In the genomic region with DNA sequence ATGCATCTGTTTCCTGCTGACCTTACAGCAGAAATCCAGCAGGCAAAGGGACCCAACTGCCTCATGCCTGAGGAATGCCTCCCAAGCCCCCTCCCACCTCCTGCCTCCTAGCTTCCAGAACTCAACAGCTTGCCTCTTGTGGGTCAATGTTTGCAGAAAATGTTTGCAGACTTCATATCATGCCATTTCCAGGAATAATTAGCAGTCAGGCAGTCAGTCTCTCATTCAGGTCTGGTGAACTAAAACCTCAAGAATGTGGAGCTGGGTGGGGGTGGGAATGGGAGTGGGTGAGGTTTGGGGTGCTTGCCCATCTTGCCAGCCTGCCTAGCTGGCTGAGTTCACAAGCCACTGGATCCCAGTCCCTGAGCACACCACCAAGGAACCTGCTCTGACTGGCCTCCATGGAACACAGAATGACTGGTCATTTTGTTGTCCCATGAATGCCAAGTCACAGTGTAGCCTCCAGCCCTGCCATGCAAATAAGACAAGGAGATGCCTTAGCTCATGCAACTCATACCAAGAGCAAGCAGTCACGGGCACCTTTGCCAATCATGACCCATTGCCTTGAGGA, we compare ENCODE assay signal across 10 cellular contexts. TPM values are rescaled to one million over a fixed set of nuclear protein-coding genes. Genes with fewer than 3 reads are reported as not detected.
DNase-seq lines count a peak whose midpoint lies in the region; ATAC-seq and TF ChIP-seq lines count a peak whose summit lies in the region.
"Had no signal": no experiment of that assay in that cellular context is flagged by ENCODE, and none has a peak within 500 bp of the region (broad histone marks: within the 10 kb centered on the region; RNA-seq: fewer than 3 reads in every experiment).

No MANE protein-coding gene starts in this region.

- H3K9me3 ChIP-seq in HUES6 (ENCODE audit: control insufficient read depth, insufficient read depth, low read depth, low read length): no peaks in the 10 kb centered on the region
- H3K9me3 ChIP-seq in breast epithelium: no peaks in the 10 kb centered on the region
- no peaks in the 10 kb centered on the region for H3K9me3 ChIP-seq in lung (ENCODE audit: control insufficient read depth in 2 of 2, insufficient read depth in 1 of 2, low read length in 1 of 2)
- H3K9me3 ChIP-seq: vagina had no signal

- ATAC-seq in lung (ENCODE audit: insufficient read depth, low FRiP score): peak; percentile 78
- no peak for ATAC-seq in GM19324 (IDR thresholded peaks at IDR 0.05; ENCODE audit: low FRiP score, unreplicated experiment)

- no peak overlapping the region; the same call in 1 of the 2 replicates for H3K27ac ChIP-seq in HUES6 (ENCODE audit: low read depth, low read length)
- H3K27ac ChIP-seq in breast epithelium: no peak overlapping the region
- H3K27ac ChIP-seq in lung (ENCODE audit: low read depth in 1 of 2, low read length in 1 of 2): peak overlapping the region in 1 of 2 donors; percentile 44

- DNase-seq in BJ (ENCODE audit: low read depth) (peak; percentile 52), breast epithelium (ENCODE audit: low spot score in 2 of 2) (peak; percentile 41 to 51), lung (ENCODE audit: low spot score) (peak; percentile 69), COLO668 (lab: John Stamatoyannopoulos, UW; ENCODE audit: unreplicated experiment) (no peak), posterior vena cava (ENCODE audit: low spot score) (no peak), activated gamma-delta T cell treated with Interleukin-2 at 50 U/mL for 16 hours (no peak)

- intact Hi-C loops in breast epithelium (cut with DNase I; ENCODE audit: low total_unique reads) (no loop called here), posterior vena cava (cut with DNase I) (no loop called here)

- H3K27me3 ChIP-seq in BJ (ENCODE audit: control insufficient read depth, insufficient read depth, low read length) (no peaks in the 10 kb centered on the region), HUES6 (ENCODE audit: control insufficient read depth, insufficient read depth, low read length) (peaks cover 9% of the 10 kb centered on the region; the same call in 1 of the 2 replicates), breast epithelium (peaks cover 0 to 36% of the 10 kb centered on the region in 2 donors), lung (ENCODE audit: control insufficient read depth, insufficient read depth) (no peaks in the 10 kb centered on the region)
- H3K27me3 ChIP-seq: vagina had no signal

- CTCF ChIA-PET in BJ (lab: Yijun Ruan, JAX): interaction anchor here (1.0 kb wide), 1 partner anchor 144 kb away, joined by 4 read pairs; no protein-coding TSS in a partner anchor

- peak overlapping the region; percentile 8 for H3K9ac ChIP-seq in HUES6 (ENCODE audit: low read length)

- H3K4me3 ChIP-seq in BJ (ENCODE audit: low read depth, low read length) (no peak overlapping the region), HUES6 (ENCODE audit: low read depth, low read length) (no peak overlapping the region), breast epithelium (no peak overlapping the region), lung (no peak overlapping the region)
- H3K4me3 ChIP-seq: vagina had no signal

- TF ChIP-seq CTCF in BJ (IDR thresholded peaks at IDR 0.05; ENCODE audit: insufficient read depth, low read depth, low read length) (no peak), breast epithelium (IDR thresholded peaks at IDR 0.05) (no peak), lung (IDR thresholded peaks at IDR 0.05; ENCODE audit: control extremely low read depth, extremely low read depth) (no peak)

- POLR2A ChIA-PET in BJ (lab: Charles Lee): interaction anchor here (0.6 to 1.6 kb wide), 2 partner anchors 17 to 39 kb away, joined by 3 to 5 read pairs; no protein-coding TSS in a partner anchor

- H3K36me3 ChIP-seq in BJ (ENCODE audit: control insufficient read depth, insufficient read depth, low read length) (no peaks in the 10 kb centered on the region), HUES6 (ENCODE audit: control insufficient read depth, insufficient read depth, low read length) (no peaks in the 10 kb centered on the region), breast epithelium (no peaks in the 10 kb centered on the region), lung (ENCODE audit: control insufficient read depth in 2 of 2, insufficient read depth in 2 of 2, low read length in 2 of 2) (no peaks in the 10 kb centered on the region)
- H3K36me3 ChIP-seq: vagina had no signal

- WGBS in lung, 2 donors: 44 to 80% methylated on average over 1 of the region's 1 CpG

- peaks cover 18% of the 10 kb centered on the region for H3K4me1 ChIP-seq in HUES6 (ENCODE audit: control insufficient read depth, insufficient read depth, low read length)
- H3K4me1 ChIP-seq in breast epithelium: no peaks in the 10 kb centered on the region
- H3K4me1 ChIP-seq in lung (ENCODE audit: control insufficient read depth in 2 of 2, insufficient read depth in 2 of 2, low read length in 2 of 2): no peaks in the 10 kb centered on the region
- H3K4me1 ChIP-seq: vagina had no signal

- no peak for TF ChIP-seq POLR2A in breast epithelium (IDR thresholded peaks at IDR 0.05)

RNA-seq across cellular contexts. Expression of gene PLAC1, which starts 12.1 kb away (rescaled TPM):
- polyA plus RNA-seq in BJ (2011; rRNA removed): 0.43 and 1.1 TPM in 2 replicates
- not detected in 2 replicates for polyA minus RNA-seq in BJ (2011; rRNA and poly(A)+ RNA removed)
- total RNA-seq in breast epithelium: not detected
- total RNA-seq in lung: under 1 TPM in 1 of 2 donors, not detected in 1; 0.31 TPM
- under 1 TPM; 0.47 to 0.63 TPM for polyA plus RNA-seq in lung
- total RNA-seq in posterior vena cava: not detected
- total RNA-seq: liver, vagina had no signal
- polyA plus RNA-seq: liver had no signal

Comparison
In these comparisons a context has a peak if more than half of its experiments do, and no peak if none do; other contexts are left out.
1. DNase-seq: peak in BJ (single experiment), breast epithelium (2 of 2) and lung (single experiment); none in COLO668 (single experiment), posterior vena cava (single experiment) and activated gamma-delta T cell treated with Interleukin-2 at 50 U/mL for 16 hours (single experiment).